9 cellular contexts compared by ENCODE assay signal in genomic region chr19:46014534-46014933, GRCh38. TPM values are rescaled to one million over a fixed set of nuclear protein-coding genes. Genes with fewer than 3 reads are reported as not detected.
DNase-seq lines count a peak whose midpoint lies in the region.
"Had no signal": no experiment of that assay in that cellular context is flagged by ENCODE, and none has a peak within 500 bp of the region (broad histone marks: within the 10 kb centered on the region; RNA-seq: fewer than 3 reads in every experiment).

No MANE protein-coding gene starts in this region.

- H3K4me3 Mint-ChIP-seq in activated T-helper 2 cell treated with anti-CD3 and anti-CD28 coated beads, Interferon-gamma antibody, Interleukin-2, Interleukin-4, amounts not matched to agents 10 μg/mL and 5 μg/mL and 100 μg/mL, durations not matched to agents 14 hours and 24 hours and 36 hours (ENCODE audit: low read depth), result peak overlapping the region; percentile 55

- H3K4me3 ChIP-seq in iPS-20b (ENCODE audit: low read length) (peak overlapping the region; percentile 70), skin epidermis (peak overlapping the region in 6 of 7 experiments; percentile 11 to 64 (median 45))
- H3K4me3 ChIP-seq: GM12878 had no signal

- peaks cover 3% of the 10 kb centered on the region for H3K36me3 ChIP-seq in iPS-20b (ENCODE audit: insufficient read depth, low read depth, low read length)

- H3K9me3 ChIP-seq in iPS-20b (ENCODE audit: insufficient read depth, low read depth, low read length), result no peaks in the 10 kb centered on the region

- no peak overlapping the region; the same call in 1 of the 2 replicates for H3K9ac ChIP-seq in iPS-20b (ENCODE audit: low read depth, low read length)

- H3K4me1 Mint-ChIP-seq in activated T-helper 2 cell treated with anti-CD3 and anti-CD28 coated beads, Interferon-gamma antibody, Interleukin-2, Interleukin-4, amounts not matched to agents 10 μg/mL and 5 μg/mL and 100 μg/mL, durations not matched to agents 14 hours and 24 hours and 36 hours (ENCODE audit: low read depth), result peaks cover 15% of the 10 kb centered on the region

- H3K9me3 Mint-ChIP-seq in activated T-helper 2 cell treated with anti-CD3 and anti-CD28 coated beads, Interferon-gamma antibody, Interleukin-2, Interleukin-4, amounts not matched to agents 10 μg/mL and 5 μg/mL and 100 μg/mL, durations not matched to agents 14 hours and 24 hours and 36 hours, result no peaks in the 10 kb centered on the region

- H3K4me1 ChIP-seq in iPS-20b (ENCODE audit: insufficient read depth, low read length), result no peaks in the 10 kb centered on the region; the same call in 1 of the 2 replicates

- intact Hi-C loops in activated T-helper 2 cell treated with anti-CD3 and anti-CD28 coated beads, Interferon-gamma antibody, Interleukin-2, Interleukin-4, amounts not matched to agents 10 μg/mL and 5 μg/mL and 100 μg/mL, durations not matched to agents 14 hours and 24 hours and 36 hours (cut with micrococcal nuclease), result no loop called here
- intact Hi-C loops in posterior cingulate gyrus (cut with DNase I), result loop anchor here (10.0 kb wide), 1 partner anchor 60 kb away; no protein-coding TSS in a partner anchor

- H3K27ac ChIP-seq in iPS-20b (ENCODE audit: low read length) (no peak overlapping the region), skin epidermis (peak overlapping the region in 8 of 21 experiments; percentile 13 to 62 (median 40))

- H3K27ac Mint-ChIP-seq in activated T-helper 2 cell treated with anti-CD3 and anti-CD28 coated beads, Interferon-gamma antibody, Interleukin-2, Interleukin-4, amounts not matched to agents 10 μg/mL and 5 μg/mL and 100 μg/mL, durations not matched to agents 14 hours and 24 hours and 36 hours, result no peak overlapping the region

- DNase-seq in NCI-H2227 (lab: John Stamatoyannopoulos, UW; ENCODE audit: unreplicated experiment) (peak; percentile 28), NCI-H2227 treated with DMSO at 0.1 percent for 48 hours (lab: John Stamatoyannopoulos, UW) (no peak), posterior cingulate gyrus (no peak), GM19238 (ENCODE audit: insufficient read length, low spot score) (no peak), GF-D8 (lab: John Stamatoyannopoulos, UW) (no peak)
- no peak for DNase-seq in activated T-helper 2 cell treated with anti-CD3 and anti-CD28 coated beads, Interferon-gamma antibody, Interleukin-2, Interleukin-4, amounts not matched to agents 10 μg/mL and 5 μg/mL and 100 μg/mL, durations not matched to agents 14 hours and 24 hours and 36 hours (ENCODE audit: low spot score)

- H3K27me3 ChIP-seq in iPS-20b (ENCODE audit: insufficient read depth, low read length), result peaks cover 36% of the 10 kb centered on the region

- peaks cover 14% of the 10 kb centered on the region for H3K27me3 Mint-ChIP-seq in activated T-helper 2 cell treated with anti-CD3 and anti-CD28 coated beads, Interferon-gamma antibody, Interleukin-2, Interleukin-4, amounts not matched to agents 10 μg/mL and 5 μg/mL and 100 μg/mL, durations not matched to agents 14 hours and 24 hours and 36 hours (ENCODE audit: low read depth)

- H3K36me3 Mint-ChIP-seq in activated T-helper 2 cell treated with anti-CD3 and anti-CD28 coated beads, Interferon-gamma antibody, Interleukin-2, Interleukin-4, amounts not matched to agents 10 μg/mL and 5 μg/mL and 100 μg/mL, durations not matched to agents 14 hours and 24 hours and 36 hours (ENCODE audit: low read depth), result peaks cover 22% of the 10 kb centered on the region

RNA-seq across cellular contexts. Expression of gene PGLYRP1, which starts 8.3 kb away (rescaled TPM):
- not detected in 2 replicates for total RNA-seq in activated T-helper 2 cell treated with anti-CD3 and anti-CD28 coated beads, Interferon-gamma antibody, Interleukin-2, Interleukin-4, amounts not matched to agents 10 μg/mL and 5 μg/mL and 100 μg/mL, durations not matched to agents 14 hours and 24 hours and 36 hours
- total RNA-seq: GM12878 had no signal

RNA-seq across cellular contexts. Expression of gene CCDC61, which starts 19.3 kb away (rescaled TPM):
- 25.3 and 31.2 TPM in 2 replicates for total RNA-seq in activated T-helper 2 cell treated with anti-CD3 and anti-CD28 coated beads, Interferon-gamma antibody, Interleukin-2, Interleukin-4, amounts not matched to agents 10 μg/mL and 5 μg/mL and 100 μg/mL, durations not matched to agents 14 hours and 24 hours and 36 hours

RNA-seq across cellular contexts. Expression of gene IGFL4, which starts 26.3 kb away (rescaled TPM):
- total RNA-seq in activated T-helper 2 cell treated with anti-CD3 and anti-CD28 coated beads, Interferon-gamma antibody, Interleukin-2, Interleukin-4, amounts not matched to agents 10 μg/mL and 5 μg/mL and 100 μg/mL, durations not matched to agents 14 hours and 24 hours and 36 hours, result not detected in 2 replicates
- total RNA-seq: GM12878 had no signal

RNA-seq across cellular contexts. Expression of gene NOVA2, which starts 40.9 kb away (rescaled TPM):
- 0.14 TPM in 1 of 2 replicates, not detected in the other for total RNA-seq in activated T-helper 2 cell treated with anti-CD3 and anti-CD28 coated beads, Interferon-gamma antibody, Interleukin-2, Interleukin-4, amounts not matched to agents 10 μg/mL and 5 μg/mL and 100 μg/mL, durations not matched to agents 14 hours and 24 hours and 36 hours
